ENCODE assay signal across 8 cellular contexts in genomic region chr19:58513694-58514563, GRCh38. TPM values are rescaled to one million over a fixed set of nuclear protein-coding genes. Genes with fewer than 3 reads are reported as not detected.
A peak's percentile ranks its signal among the peaks of the same experiment; 100 is the strongest.
DNase-seq lines count a peak whose midpoint lies in the region; TF ChIP-seq lines count a peak whose summit lies in the region.

No MANE protein-coding gene starts in this region.

- peak; percentile 72 for TF ChIP-seq CTCF in BE2C (IDR thresholded peaks at IDR 0.05; ENCODE audit: low read depth, low read length)
- peak; percentile 50 for TF ChIP-seq CTCF in epithelial cell of esophagus (IDR thresholded peaks at IDR 0.05; ENCODE audit: insufficient read depth, low read depth, low read length, missing control alignments)

- H3K9me3 ChIP-seq in BE2C = no peaks in the 10 kb centered on the region

- DNase-seq in BE2C (peak; percentile 96), GM19240 (ENCODE audit: insufficient read length, low spot score) (peak; percentile 88), HK-2 (ENCODE audit: unreplicated experiment) (peak; percentile 85), activated T-cell treated with anti-CD3 and anti-CD28 coated beads for 1 hour (ENCODE audit: low read depth) (peak; percentile 94), epithelial cell of esophagus (ENCODE audit: low read depth) (peak; percentile 93), middle frontal gyrus (ENCODE audit: extremely low spot score, low spot score) (peak; percentile 84)
- peak; percentile 89 for DNase-seq in NK-92 treated with Interleukin-12 subunit alpha and Interleukin-12 subunit beta, amount 100 ng/mL, for 24 hours (lab: John Stamatoyannopoulos, UW)
- peak; percentile 83 to 84 for DNase-seq in stimulated activated CD8-positive, alpha-beta memory T cell treated with anti-CD3 and anti-CD28 coated beads, Interleukin-2, amount 100 ng/mL, for 1 hour (ENCODE audit: low read depth in 2 of 2)

- H3K4me1 ChIP-seq in BE2C = no peaks in the 10 kb centered on the region; the same call in 1 of the 2 replicates

- no peaks in the 10 kb centered on the region for H3K27me3 ChIP-seq in BE2C

- H3K36me3 ChIP-seq in BE2C = peaks cover 7% of the 10 kb centered on the region; the same call in 1 of the 2 replicates

- H3K4me3 ChIP-seq in BE2C (ENCODE audit: low read depth, low read length) = peak overlapping the region; percentile 58
- peak overlapping the region; percentile 68 for H3K4me3 ChIP-seq in epithelial cell of esophagus (ENCODE audit: low read length)

RNA-seq across cellular contexts. Expression of gene SLC27A5, which starts 2.1 kb away (rescaled TPM):
- polyA plus RNA-seq in BE2C (2012; ENCODE audit: insufficient read depth, insufficient read length, low read depth) = 44.5 TPM

RNA-seq across cellular contexts. Expression of gene ZBTB45, which starts 5.7 kb away (rescaled TPM):
- 31.4 TPM for polyA plus RNA-seq in BE2C (2012; ENCODE audit: insufficient read depth, insufficient read length, low read depth)

RNA-seq across cellular contexts. Expression of gene TRIM28, which starts 29.9 kb away (rescaled TPM):
- polyA plus RNA-seq in BE2C (2012; ENCODE audit: insufficient read depth, insufficient read length, low read depth) = 511 TPM

RNA-seq across cellular contexts. Expression of gene ZNF446, which starts 37.8 kb away (rescaled TPM):
- 19.1 TPM for polyA plus RNA-seq in BE2C (2012; ENCODE audit: insufficient read depth, insufficient read length, low read depth)

RNA-seq across cellular contexts. Expression of gene CHMP2A, which starts 41.0 kb away (rescaled TPM):
- polyA plus RNA-seq in BE2C (2012; ENCODE audit: insufficient read depth, insufficient read length, low read depth) = 355 TPM

Comparison
In these comparisons a context has a peak if more than half of its experiments do, and no peak if none do; other contexts are left out.
1. Peak in every context shown above with its lines: DNase-seq and H3K4me3 ChIP-seq.